ENCODE assay signal across 9 cellular contexts in the genomic region with DNA sequence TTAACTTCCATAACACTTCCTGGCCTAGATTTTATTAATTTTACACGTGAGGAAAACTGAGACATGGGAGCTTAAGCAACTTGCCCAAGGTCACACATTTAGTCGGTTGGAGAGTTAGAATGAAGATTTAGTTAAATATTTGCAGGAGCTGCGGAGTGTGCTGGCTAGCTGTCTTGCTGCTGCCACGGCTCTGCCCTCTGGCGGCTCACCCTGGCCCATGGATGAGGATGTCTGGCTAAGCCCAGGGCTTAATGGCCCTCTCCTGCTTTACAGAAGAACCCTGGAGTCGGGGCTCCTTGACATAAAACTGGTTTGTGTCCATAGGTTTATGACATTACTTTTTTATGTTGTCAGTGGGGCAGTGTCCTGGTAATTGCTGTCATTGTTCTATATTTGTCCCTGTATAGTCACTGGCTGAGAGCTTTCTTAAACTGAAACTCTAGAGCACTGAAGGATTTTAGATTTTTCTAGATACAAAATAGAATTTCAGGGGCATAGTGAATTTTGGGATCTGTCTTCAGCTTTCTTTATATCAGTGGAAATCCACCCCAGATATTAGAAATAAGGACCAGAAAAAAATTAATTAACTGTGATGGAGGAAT.
DNase-seq lines count a peak whose midpoint lies in the region; ATAC-seq and TF ChIP-seq lines count a peak whose summit lies in the region.
"Had no signal": no experiment of that assay in that cellular context is flagged by ENCODE, and none has a peak within 500 bp of the region (broad histone marks: within the 10 kb centered on the region; RNA-seq: fewer than 3 reads in every experiment).

No MANE protein-coding gene starts in this region.

- in situ Hi-C loops in Caki2 (cut with HindIII; ENCODE audit: low pct_unique_long_range_greater_than_20kb, low sequenced_read_pairs) = no loop called here

- H3K4me1 Mint-ChIP-seq in CD8-positive, alpha-beta memory T cell = no peaks in the 10 kb centered on the region
- no peaks in the 10 kb centered on the region for H3K4me1 Mint-ChIP-seq in activated CD8-positive, alpha-beta T cell treated with anti-CD3 and anti-CD28 coated beads for 36 hours (ENCODE audit: low read depth)

- no peaks in the 10 kb centered on the region for H3K27me3 ChIP-seq in liver (ENCODE audit: control insufficient read depth in 4 of 4, insufficient read depth in 4 of 4, low read length in 3 of 4)
- no peaks in the 10 kb centered on the region for H3K27me3 ChIP-seq in CD8-positive, alpha-beta memory T cell (ENCODE audit: insufficient read depth, low read length, poor library complexity, severe bottlenecking)

- peak; percentile 96 to 98 for TF ChIP-seq RAD21 in liver (IDR thresholded peaks at IDR 0.05)

- TF ChIP-seq CTCF in liver (IDR thresholded peaks at IDR 0.05; ENCODE audit: low read depth, low read length, missing input control) = peak; percentile 84
- no peak for TF ChIP-seq CTCF in activated CD8-positive, alpha-beta T cell treated with anti-CD3 and anti-CD28 coated beads for 36 hours (IDR thresholded peaks at IDR 0.05)

- WGBS in liver = 11% methylated on average over 6 of the region's 6 CpGs

- H3K9me3 ChIP-seq in liver (ENCODE audit: control insufficient read depth in 4 of 4, low read length in 3 of 4) = no peaks in the 10 kb centered on the region
- H3K9me3 ChIP-seq in CD8-positive, alpha-beta memory T cell (ENCODE audit: low read length) = no peaks in the 10 kb centered on the region
- H3K9me3 ChIP-seq: HAP-1 had no signal

- H3K36me3 ChIP-seq in liver (ENCODE audit: control insufficient read depth in 4 of 4, insufficient read depth in 3 of 4, low read depth in 1 of 4, low read length in 3 of 4) = no peaks in the 10 kb centered on the region
- no peaks in the 10 kb centered on the region for H3K36me3 ChIP-seq in CD8-positive, alpha-beta memory T cell (ENCODE audit: insufficient read depth, low read length)
- H3K36me3 ChIP-seq: HAP-1 had no signal

- POLR2A ChIA-PET in CD8-positive, alpha-beta memory T cell (lab: Charles Lee) = interaction anchor here (0.7 kb wide), 1 partner anchor 19 kb away, joined by 6 read pairs; no protein-coding TSS in a partner anchor
- POLR2A ChIA-PET in activated CD8-positive, alpha-beta T cell treated with anti-CD3 and anti-CD28 coated beads for 36 hours (lab: Charles Lee) = no interaction called here

- H3K4me1 ChIP-seq in liver (ENCODE audit: control insufficient read depth in 4 of 4, insufficient read depth in 4 of 4, low read length in 3 of 4) = peaks cover 0 to 2% (median 0%) of the 10 kb centered on the region in 4 donors
- no peaks in the 10 kb centered on the region for H3K4me1 ChIP-seq in CD8-positive, alpha-beta memory T cell (ENCODE audit: insufficient read depth, low read length)
- H3K4me1 ChIP-seq: HAP-1 had no signal

- CTCF ChIA-PET in CD8-positive, alpha-beta memory T cell (lab: Charles Lee) = no interaction called here
- CTCF ChIA-PET in activated CD8-positive, alpha-beta T cell treated with anti-CD3 and anti-CD28 coated beads for 36 hours (lab: Charles Lee) = interaction anchor here (0.5 to 2.3 kb wide), 4 partner anchors 56 to 1677 kb away, joined by 3 to 5 read pairs (median 4); no protein-coding TSS in a partner anchor

- H3K9me3 Mint-ChIP-seq in CD8-positive, alpha-beta memory T cell = peaks cover 0 to 7% (median 2%) of the 10 kb centered on the region in 5 donors
- no peaks in the 10 kb centered on the region for H3K9me3 Mint-ChIP-seq in activated CD8-positive, alpha-beta T cell treated with anti-CD3 and anti-CD28 coated beads for 36 hours

- no peak overlapping the region for H3K27ac ChIP-seq in caudate nucleus (ENCODE audit: low read depth, low read length)
- no peak overlapping the region for H3K27ac ChIP-seq in liver (ENCODE audit: low read depth in 1 of 2, low read length in 2 of 2)
- no peak overlapping the region for H3K27ac ChIP-seq in CD8-positive, alpha-beta memory T cell (ENCODE audit: low read depth, low read length)

- no peak overlapping the region for H3K4me3 ChIP-seq in liver (ENCODE audit: low read depth in 1 of 3, low read length in 3 of 3)
- H3K4me3 ChIP-seq in CD8-positive, alpha-beta memory T cell (ENCODE audit: low read length) = no peak overlapping the region
- H3K4me3 ChIP-seq: HAP-1 had no signal

- no peak overlapping the region for H3K27ac Mint-ChIP-seq in CD8-positive, alpha-beta memory T cell
- H3K27ac Mint-ChIP-seq in activated CD8-positive, alpha-beta T cell treated with anti-CD3 and anti-CD28 coated beads for 36 hours = no peak overlapping the region

- intact Hi-C loops in activated CD8-positive, alpha-beta T cell treated with anti-CD3 and anti-CD28 coated beads for 36 hours (cut with micrococcal nuclease) = no loop called here

- peaks cover 0 to 1% of the 10 kb centered on the region in 2 donors for H3K27me3 Mint-ChIP-seq in CD8-positive, alpha-beta memory T cell
- peaks cover 2% of the 10 kb centered on the region for H3K27me3 Mint-ChIP-seq in activated CD8-positive, alpha-beta T cell treated with anti-CD3 and anti-CD28 coated beads for 36 hours

- H3K36me3 Mint-ChIP-seq in CD8-positive, alpha-beta memory T cell = no peaks in the 10 kb centered on the region
- H3K36me3 Mint-ChIP-seq in activated CD8-positive, alpha-beta T cell treated with anti-CD3 and anti-CD28 coated beads for 36 hours (ENCODE audit: low read depth) = no peaks in the 10 kb centered on the region

- DNase-seq in Caki2 (ENCODE audit: low read depth) = peak; percentile 46
- DNase-seq in NCI-H146 (lab: John Stamatoyannopoulos, UW) = peak; percentile 71
- DNase-seq in caudate nucleus (lab: John Stamatoyannopoulos, UW) = peak in 37 of 61 donors; percentile 1 to 59 (median 17)
- DNase-seq in CD8-positive, alpha-beta memory T cell = no peak
- no peak for DNase-seq in activated CD8-positive, alpha-beta T cell treated with anti-CD3 and anti-CD28 coated beads for 36 hours
- no peak for DNase-seq in cerebellar nuclear complex (lab: John Stamatoyannopoulos, UW)

- H3K4me3 Mint-ChIP-seq in CD8-positive, alpha-beta memory T cell = no peak overlapping the region
- H3K4me3 Mint-ChIP-seq in activated CD8-positive, alpha-beta T cell treated with anti-CD3 and anti-CD28 coated beads for 36 hours = no peak overlapping the region

- ATAC-seq in activated CD8-positive, alpha-beta T cell treated with anti-CD3 and anti-CD28 coated beads for 36 hours = no peak
- no peak for ATAC-seq in GM19023 (IDR thresholded peaks at IDR 0.05; ENCODE audit: unreplicated experiment)

- H3K9ac ChIP-seq in liver (ENCODE audit: low read depth in 1 of 2, low read length in 2 of 2) = no peak overlapping the region

TF ChIP-seq in liver, 16 proteins besides CTCF, POLR2A, EP300 and RAD21:
- peak; percentile 24 for TF ChIP-seq SP1 (IDR thresholded peaks at IDR 0.05)
- TF ChIP-seq YY1 (IDR thresholded peaks at IDR 0.05) = no peak
- TF ChIP-seq HNF4A (conservative IDR thresholded peaks at IDR 0.05) = peak; percentile 24 to 30
- TF ChIP-seq, protein P1, sequence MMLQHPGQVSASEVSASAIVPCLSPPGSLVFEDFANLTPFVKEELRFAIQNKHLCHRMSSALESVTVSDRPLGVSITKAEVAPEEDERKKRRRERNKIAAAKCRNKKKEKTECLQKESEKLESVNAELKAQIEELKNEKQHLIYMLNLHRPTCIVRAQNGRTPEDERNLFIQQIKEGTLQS (IDR thresholded peaks at IDR 0.05) = no peak
- TF ChIP-seq NR2F2 (IDR thresholded peaks at IDR 0.05) = peak; percentile 8
- peak; percentile 24 to 35 for TF ChIP-seq RXRA (IDR thresholded peaks at IDR 0.05)
- peak in 1 of 2 donors; percentile 14 for TF ChIP-seq JUND (IDR thresholded peaks at IDR 0.05)

Comparison
In these comparisons a context has a peak if more than half of its experiments do, and no peak if none do; other contexts are left out.
1. DNase-seq: peak in Caki2 (single experiment), NCI-H146 (single experiment) and caudate nucleus (37 of 61); none in CD8-positive, alpha-beta memory T cell (0 of 5), activated CD8-positive, alpha-beta T cell treated with anti-CD3 and anti-CD28 coated beads for 36 hours (single experiment) and cerebellar nuclear complex (0 of 2).